In the genomic region with DNA sequence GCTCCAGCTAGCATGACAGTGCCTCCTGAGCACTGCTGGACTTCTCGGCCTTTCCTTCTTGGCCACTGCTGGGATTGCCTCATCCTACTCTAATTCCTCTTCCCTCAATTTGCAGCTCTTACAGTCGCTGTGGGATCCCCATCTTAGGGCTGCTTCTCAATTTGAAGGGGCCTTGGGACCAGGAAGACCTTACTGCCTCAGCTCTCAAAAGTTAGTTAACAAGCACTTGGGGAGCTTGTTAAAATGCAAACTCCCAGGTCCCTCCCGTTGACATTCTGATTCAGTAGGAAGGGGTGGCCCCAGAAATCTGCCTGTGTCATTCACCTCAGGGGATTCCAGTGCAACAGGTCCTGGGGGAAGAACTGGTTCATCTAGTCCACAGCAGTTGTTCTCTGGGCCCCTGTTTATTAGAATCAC, we compare ENCODE assay signal across 24 cellular contexts. TPM values are rescaled to one million over a fixed set of nuclear protein-coding genes. Genes with fewer than 3 reads are reported as not detected.
A peak's percentile ranks its signal among the peaks of the same experiment; 100 is the strongest.
DNase-seq lines count a peak whose midpoint lies in the region; ATAC-seq and TF ChIP-seq lines count a peak whose summit lies in the region.
"Had no signal": no experiment of that assay in that cellular context is flagged by ENCODE, and none has a peak within 500 bp of the region (broad histone marks: within the 10 kb centered on the region; RNA-seq: fewer than 3 reads in every experiment).

No MANE protein-coding gene starts in this region.

- H3K27ac ChIP-seq in breast epithelium (peak overlapping the region; percentile 63 to 76), iPS-18a (ENCODE audit: low read length) (peak overlapping the region; percentile 26), Peyer's patch (no peak overlapping the region)
- H3K27ac ChIP-seq: A549; BLaER1 treated with 17β-estradiol and CSF1 and Interleukin-3, amounts not matched to agents 10 nM and 100 nM; coronary artery; gastroesophageal sphincter; psoas muscle had no signal

- TF ChIP-seq CTCF in breast epithelium (IDR thresholded peaks at IDR 0.05) (no peak), Peyer's patch (IDR thresholded peaks at IDR 0.05) (no peak)

- H3K27me3 ChIP-seq in breast epithelium = no peaks in the 10 kb centered on the region
- no peaks in the 10 kb centered on the region for H3K27me3 ChIP-seq in iPS-18a (ENCODE audit: control insufficient read depth, insufficient read depth, low read length)
- no peaks in the 10 kb centered on the region for H3K27me3 ChIP-seq in Peyer's patch
- H3K27me3 ChIP-seq: BLaER1 treated with 17β-estradiol and CSF1 and Interleukin-3, amounts not matched to agents 10 nM and 100 nM; gastroesophageal sphincter; thyroid gland had no signal

- no peaks in the 10 kb centered on the region for H3K9me3 Mint-ChIP-seq in activated T-cell treated with anti-CD3 and anti-CD28 coated beads, Interleukin-2, amount 50 U/mL, for 24 hours
- H3K9me3 Mint-ChIP-seq: natural killer cell had no signal

- H3K36me3 Mint-ChIP-seq in activated T-cell treated with anti-CD3 and anti-CD28 coated beads, Interleukin-2, amount 50 U/mL, for 24 hours (ENCODE audit: low read depth) = peaks cover 88% of the 10 kb centered on the region

- peaks cover 0 to 6% of the 10 kb centered on the region in 2 donors for H3K4me1 ChIP-seq in breast epithelium
- peaks cover 30% of the 10 kb centered on the region for H3K4me1 ChIP-seq in iPS-18a (ENCODE audit: control insufficient read depth, low read depth, low read length)
- H3K4me1 ChIP-seq in Peyer's patch = no peaks in the 10 kb centered on the region
- H3K4me1 ChIP-seq: A549, psoas muscle had no signal

- no peak for DNase-seq in activated T-cell treated with anti-CD3 and anti-CD28 coated beads, Interleukin-2, amount 50 U/mL, for 24 hours
- no peak for DNase-seq in activated T-cell treated with anti-CD3 and anti-CD28 coated beads, Interleukin-2, amount 50 U/mL, for 1 hour
- DNase-seq in breast epithelium (ENCODE audit: low spot score in 2 of 2) (peak in 1 of 2 donors; percentile 45), ureter (ENCODE audit: low spot score) (peak; percentile 73), hepatic stellate cell (ENCODE audit: low spot score) (no peak), Peyer's patch (no peak)
- DNase-seq: activated CD4-positive, alpha-beta T cell treated with anti-CD3 and anti-CD28 coated beads for 1 hour; activated CD8-positive, alpha-beta memory T cell treated with anti-CD3 and anti-CD28 coated beads, Interleukin-2, amount 50 U/mL, for 48 hours; activated naive CD4-positive, alpha-beta T cell treated with Interleukin-2 at 50 U/mL for 16 hours; DMS153; MG63; natural killer cell; NCI-H1694; NCI-H510A treated with DMSO at 0.1 percent for 48 hours; psoas muscle; thyroid gland had no signal

- H3K36me3 ChIP-seq in breast epithelium (no peaks in the 10 kb centered on the region), iPS-18a (ENCODE audit: control insufficient read depth, low read depth, low read length) (peaks cover 2% of the 10 kb centered on the region), Peyer's patch (peaks cover 0 to 34% (median 0%) of the 10 kb centered on the region in 3 donors)
- H3K36me3 ChIP-seq: MG63, thyroid gland had no signal

- no peaks in the 10 kb centered on the region for H3K4me1 Mint-ChIP-seq in activated T-cell treated with anti-CD3 and anti-CD28 coated beads, Interleukin-2, amount 50 U/mL, for 24 hours (ENCODE audit: low read depth)
- H3K4me1 Mint-ChIP-seq: natural killer cell had no signal

- H3K27me3 Mint-ChIP-seq in activated T-cell treated with anti-CD3 and anti-CD28 coated beads, Interleukin-2, amount 50 U/mL, for 24 hours = no peaks in the 10 kb centered on the region

- intact Hi-C loops in breast epithelium (cut with DNase I; ENCODE audit: low total_unique reads) = no loop called here

- H3K4me3 Mint-ChIP-seq in activated T-cell treated with anti-CD3 and anti-CD28 coated beads, Interleukin-2, amount 50 U/mL, for 24 hours = no peak overlapping the region
- H3K4me3 Mint-ChIP-seq: natural killer cell had no signal

- H3K9ac ChIP-seq in iPS-18a (ENCODE audit: low read length) = peak overlapping the region; percentile 3
- H3K9ac ChIP-seq: BLaER1 treated with 17β-estradiol and CSF1 and Interleukin-3, amounts not matched to agents 10 nM and 100 nM had no signal

- ATAC-seq in GM19463 (IDR thresholded peaks at IDR 0.05; ENCODE audit: unreplicated experiment) = no peak
- ATAC-seq: A549, HepG2, natural killer cell had no signal

- H3K9me3 ChIP-seq in breast epithelium = no peaks in the 10 kb centered on the region
- H3K9me3 ChIP-seq in iPS-18a (ENCODE audit: control insufficient read depth, low read depth, low read length) = no peaks in the 10 kb centered on the region
- H3K9me3 ChIP-seq in Peyer's patch = no peaks in the 10 kb centered on the region
- H3K9me3 ChIP-seq: A549; BLaER1 treated with 17β-estradiol and CSF1 and Interleukin-3, amounts not matched to agents 10 nM and 100 nM; gastroesophageal sphincter; MG63; psoas muscle; thyroid gland had no signal

- TF ChIP-seq POLR2A in breast epithelium (IDR thresholded peaks at IDR 0.05) (no peak), Peyer's patch (IDR thresholded peaks at IDR 0.05) (no peak)

- H3K4me3 ChIP-seq in breast epithelium (no peak overlapping the region), iPS-18a (ENCODE audit: low read length) (peak overlapping the region; percentile 32), Peyer's patch (no peak overlapping the region)
- H3K4me3 ChIP-seq: A549; BLaER1 treated with 17β-estradiol and CSF1 and Interleukin-3, amounts not matched to agents 10 nM and 100 nM; coronary artery; gastroesophageal sphincter; lung; MG63; psoas muscle; thyroid gland had no signal

- H3K27ac Mint-ChIP-seq in activated T-cell treated with anti-CD3 and anti-CD28 coated beads, Interleukin-2, amount 50 U/mL, for 24 hours = peak overlapping the region; percentile 41
- H3K27ac Mint-ChIP-seq: natural killer cell had no signal

RNA-seq across cellular contexts. Expression of a gene that starts 14.8 kb away (rescaled TPM):
- total RNA-seq in breast epithelium (10 to 100 TPM; 14.6 to 33.1 (median 16.4) TPM), ureter (69.4 TPM), Peyer's patch (100 to 1,000 TPM; 120 to 269 (median 163) TPM)

Comparison
In these comparisons a context has a peak if more than half of its experiments do, and no peak if none do; other contexts are left out.
1. H3K27ac ChIP-seq: peak in breast epithelium (2 of 2) and iPS-18a (single experiment); none in Peyer's patch (0 of 4).